In genomic region chr14:55129086-55129427, GRCh38 we compare ENCODE assay signal across 8 cellular contexts. TPM values are rescaled to one million over a fixed set of nuclear protein-coding genes. Genes with fewer than 3 reads are reported as not detected.
DNase-seq lines count a peak whose midpoint lies in the region; ATAC-seq, FAIRE-seq and TF ChIP-seq lines count a peak whose summit lies in the region.

TSS of gene LGALS3 (plus strand) at chr14:55129252. CDS start at chr14:55137374, 8,122 bp downstream.

- H3K4me3 Mint-ChIP-seq in T-helper 17 cell: peak within 1 kb of the TSS; percentile 89

- peak within 1 kb of the TSS; percentile 79 to 80 for H3K4me3 ChIP-seq in kidney (ENCODE audit: low read length in 2 of 2)

- H3K9me3 ChIP-seq in T-helper 17 cell (ENCODE audit: control insufficient read depth, low read length, poor library complexity, severe bottlenecking): no peaks in the 10 kb centered on the region
- no peaks in the 10 kb centered on the region for H3K9me3 ChIP-seq in kidney (ENCODE audit: control insufficient read depth in 1 of 2, low read length in 2 of 2)

- H3K4me1 Mint-ChIP-seq in T-helper 17 cell: peaks cover 26% of the 10 kb centered on the region

- no peaks in the 10 kb centered on the region for H3K27me3 Mint-ChIP-seq in T-helper 17 cell

- H3K36me3 ChIP-seq in kidney (ENCODE audit: control insufficient read depth in 1 of 2, insufficient read depth in 2 of 2, low read length in 2 of 2): no peaks in the 10 kb centered on the region

- ATAC-seq in HG03280 (IDR thresholded peaks at IDR 0.05; ENCODE audit: unreplicated experiment): peak; percentile 80
- ATAC-seq in T-helper 17 cell: peak; percentile 65

- H3K27ac ChIP-seq in C4-2B: peak within 1 kb of the TSS; percentile 68
- H3K27ac ChIP-seq in kidney (ENCODE audit: low read depth in 2 of 2, low read length in 2 of 2): peak within 1 kb of the TSS; percentile 75 to 82

- intact Hi-C loops in kidney (cut with DNase I): no loop called here

- peak within 1 kb of the TSS; percentile 78 for H3K27ac Mint-ChIP-seq in T-helper 17 cell

- FAIRE-seq in kidney (lab: Jason Lieb, UNC): no peak

- DNase-seq in GM19240 (ENCODE audit: insufficient read length, low spot score) (peak; percentile 53), T-helper 17 cell (peak; percentile 18 to 51 (median 34)), kidney (peak; percentile 92), NCI-H510A treated with DMSO at 0.1 percent for 48 hours (lab: John Stamatoyannopoulos, UW) (no peak)
- peak; percentile 25 for DNase-seq in central memory CD4-positive, alpha-beta T cell
- peak; percentile 29 to 56 for DNase-seq in stimulated activated CD4-positive, alpha-beta T cell treated with anti-CD3 and anti-CD28 coated beads, Interleukin-2, amount 100 ng/mL, for 24 hours

- H3K36me3 Mint-ChIP-seq in T-helper 17 cell (ENCODE audit: low read depth): no peaks in the 10 kb centered on the region

- TF ChIP-seq CTCF in C4-2B (conservative IDR thresholded peaks at IDR 0.05): no peak
- no peak for TF ChIP-seq CTCF in kidney (IDR thresholded peaks at IDR 0.05; ENCODE audit: borderline replicate concordance, extremely low read depth, insufficient read depth)

- H3K4me1 ChIP-seq in kidney (ENCODE audit: control insufficient read depth in 1 of 2, insufficient read depth in 1 of 2, low read depth in 1 of 2, low read length in 2 of 2): peaks cover 4 to 10% of the 10 kb centered on the region in 2 donors

- peak within 1 kb of the TSS; percentile 60 to 76 for H3K9ac ChIP-seq in kidney (ENCODE audit: low read length in 2 of 2)

RNA-seq across cellular contexts. Expression of gene LGALS3, which starts in this region (rescaled TPM):
- total RNA-seq in T-helper 17 cell (10 to 100 TPM; 38.7 to 49.8 TPM), kidney (235 TPM)
- 241 TPM for polyA plus RNA-seq in kidney (ENCODE audit: insufficient read depth, low read depth, low replicate concordance)
